In the genomic region with DNA sequence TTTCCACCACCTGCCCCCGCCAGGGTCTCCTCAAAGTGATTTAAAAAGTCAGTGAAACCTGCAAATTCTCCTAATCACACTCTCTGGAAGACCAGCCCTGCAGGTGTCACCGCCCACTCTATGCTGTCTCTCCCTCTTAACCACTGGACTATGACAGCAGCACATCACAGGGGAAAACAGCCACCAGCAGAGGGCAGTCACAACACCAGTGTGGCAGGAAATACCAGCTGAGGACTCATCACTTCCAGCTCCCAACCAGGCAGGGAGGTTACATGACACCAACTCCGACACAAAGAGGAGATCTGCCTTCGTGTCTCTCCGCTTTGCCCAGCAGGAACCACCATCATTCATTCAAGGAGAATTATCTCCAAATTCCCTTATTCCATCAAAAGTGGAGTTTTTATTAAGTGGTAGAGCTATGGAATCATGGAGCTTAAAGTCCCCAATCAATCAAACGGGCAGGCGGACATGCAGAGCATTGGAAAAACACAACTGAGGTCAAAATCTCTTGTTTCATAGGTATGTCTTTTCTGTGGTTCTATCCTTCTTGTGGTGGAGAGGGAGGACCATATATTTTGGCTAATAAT, we compare ENCODE assay signal across 8 cellular contexts.
DNase-seq lines count a peak whose midpoint lies in the region; ATAC-seq and TF ChIP-seq lines count a peak whose summit lies in the region.

No MANE protein-coding gene starts in this region.

- peak; percentile 86 for TF ChIP-seq CTCF in epithelial cell of esophagus (IDR thresholded peaks at IDR 0.05; ENCODE audit: insufficient read depth, low read depth, low read length, missing control alignments)

- DNase-seq in AG08395 (ENCODE audit: low spot score) = peak; percentile 76
- peak; percentile 18 for DNase-seq in NCI-H82 treated with DMSO at 0.1 percent for 48 hours (lab: John Stamatoyannopoulos, UW; ENCODE audit: unreplicated experiment)
- peak; percentile 88 for DNase-seq in activated CD8-positive, alpha-beta memory T cell treated with anti-CD3 and anti-CD28 coated beads for 24 hours
- peak; percentile 91 for DNase-seq in epithelial cell of esophagus (ENCODE audit: low read depth)
- DNase-seq in myocyte (ENCODE audit: low read depth) = peak; percentile 88
- DNase-seq in stimulated activated CD8-positive, alpha-beta memory T cell treated with anti-CD3 and anti-CD28 coated beads, Interleukin-4, amount 100 ng/mL, for 48 hours = peak; percentile 92

- H3K4me3 ChIP-seq in epithelial cell of esophagus (ENCODE audit: low read length) = no peak overlapping the region

- ATAC-seq in GM19025 (IDR thresholded peaks at IDR 0.05; ENCODE audit: low read depth, unreplicated experiment) = peak; percentile 79
- peak; percentile 62 for ATAC-seq in HG03457 (IDR thresholded peaks at IDR 0.05; ENCODE audit: unreplicated experiment)

Comparison
In these comparisons a context has a peak if more than half of its experiments do, and no peak if none do; other contexts are left out.
1. DNase-seq: peak in every context shown above with its lines; median percentile 92 in stimulated activated CD8-positive, alpha-beta memory T cell treated with anti-CD3 and anti-CD28 coated beads, Interleukin-4, amount 100 ng/mL, for 48 hours; 91 in epithelial cell of esophagus; 88 in activated CD8-positive, alpha-beta memory T cell treated with anti-CD3 and anti-CD28 coated beads for 24 hours; 88 in myocyte; 76 in AG08395; 18 in NCI-H82 treated with DMSO at 0.1 percent for 48 hours.